35 cellular contexts compared by ENCODE assay signal in genomic region chr6:23952214-23952613, GRCh38.
"Had no signal": no experiment of that assay in that cellular context is flagged by ENCODE, and none has a peak within 500 bp of the region (broad histone marks: within the 10 kb centered on the region; RNA-seq: fewer than 3 reads in every experiment).

No MANE protein-coding gene starts in this region.

- H3K36me3 Mint-ChIP-seq: activated CD4-positive, alpha-beta memory T cell treated with anti-CD3 and anti-CD28 coated beads for 36 hours; activated CD8-positive, alpha-beta memory T cell treated with anti-CD3 and anti-CD28 coated beads, Interleukin-2, amount 10 ng/mL, durations not matched to agents 7 days and 5 days; activated naive CD4-positive, alpha-beta T cell treated with anti-CD3 and anti-CD28 coated beads, Interleukin-2, amount 50 U/mL, for 24 hours; activated naive CD8-positive, alpha-beta T cell treated with anti-CD3 and anti-CD28 coated beads for 36 hours; T-cell had no signal

- H3K27ac ChIP-seq: adrenal gland, body of pancreas, breast epithelium, cardiac muscle cell, colonic mucosa, epithelial cell of prostate, WERI-Rb-1 had no signal

- H3K4me3 Mint-ChIP-seq: activated CD4-positive, alpha-beta memory T cell treated with anti-CD3 and anti-CD28 coated beads for 36 hours; activated CD4-positive, alpha-beta T cell treated with anti-CD3 and anti-CD28 coated beads for 36 hours; activated CD4-positive, alpha-beta T cell treated with anti-CD3 and anti-CD28 coated beads, Interleukin-2, amount 10 ng/mL, durations not matched to agents 24 days and 14 days; activated CD8-positive, alpha-beta memory T cell treated with anti-CD3 and anti-CD28 coated beads, Interleukin-2, amount 10 ng/mL, durations not matched to agents 7 days and 5 days; activated CD8-positive, alpha-beta T cell treated with anti-CD3 and anti-CD28 coated beads, Interleukin-2, amount 10 ng/mL, durations not matched to agents 7 days and 5 days; activated naive CD4-positive, alpha-beta T cell treated with anti-CD3 and anti-CD28 coated beads for 36 hours; activated naive CD4-positive, alpha-beta T cell treated with anti-CD3 and anti-CD28 coated beads, Interleukin-2, amount 50 U/mL, for 24 hours; activated naive CD8-positive, alpha-beta T cell treated with anti-CD3 and anti-CD28 coated beads for 36 hours; activated naive CD8-positive, alpha-beta T cell treated with anti-CD3 and anti-CD28 coated beads, Interleukin-2, amount 50 U/mL, for 24 hours; activated T-helper 1 cell treated with anti-CD3 and anti-CD28 coated beads, Interleukin-12 subunit alpha, Interleukin-12 subunit beta, Interleukin-2, Interleukin-4 antibody, amounts not matched to agents 30 ng/mL and 10 ng/mL and 1 ng/mL, durations not matched to agents 14 hours and 24 hours and 36 hours; T-cell; T-helper 1 cell treated with Interleukin-12 subunit alpha and Interleukin-12 subunit beta and Interleukin-4 antibody, amounts not matched to agents 30 μg/mL and 1 μg/mL, for 36 hours had no signal

- H3K4me1 Mint-ChIP-seq: activated CD4-positive, alpha-beta T cell treated with anti-CD3 and anti-CD28 coated beads for 36 hours; activated CD4-positive, alpha-beta T cell treated with anti-CD3 and anti-CD28 coated beads, Interleukin-2, amount 10 ng/mL, durations not matched to agents 24 days and 14 days; activated CD8-positive, alpha-beta memory T cell treated with anti-CD3 and anti-CD28 coated beads, Interleukin-2, amount 10 ng/mL, durations not matched to agents 7 days and 5 days; activated naive CD4-positive, alpha-beta T cell treated with anti-CD3 and anti-CD28 coated beads, Interleukin-2, amount 50 U/mL, for 24 hours; activated naive CD8-positive, alpha-beta T cell treated with anti-CD3 and anti-CD28 coated beads for 36 hours; activated naive CD8-positive, alpha-beta T cell treated with anti-CD3 and anti-CD28 coated beads, Interleukin-2, amount 50 U/mL, for 24 hours; T-cell had no signal

- H3K27ac Mint-ChIP-seq: activated CD4-positive, alpha-beta memory T cell treated with anti-CD3 and anti-CD28 coated beads for 36 hours; activated CD4-positive, alpha-beta T cell treated with anti-CD3 and anti-CD28 coated beads for 36 hours; activated CD4-positive, alpha-beta T cell treated with anti-CD3 and anti-CD28 coated beads, Interleukin-2, amount 10 ng/mL, durations not matched to agents 24 days and 14 days; activated CD8-positive, alpha-beta memory T cell treated with anti-CD3 and anti-CD28 coated beads, Interleukin-2, amount 10 ng/mL, durations not matched to agents 7 days and 5 days; activated CD8-positive, alpha-beta T cell treated with anti-CD3 and anti-CD28 coated beads, Interleukin-2, amount 10 ng/mL, durations not matched to agents 7 days and 5 days; activated naive CD4-positive, alpha-beta T cell treated with anti-CD3 and anti-CD28 coated beads for 36 hours; activated naive CD4-positive, alpha-beta T cell treated with anti-CD3 and anti-CD28 coated beads, Interleukin-2, amount 50 U/mL, for 24 hours; activated naive CD8-positive, alpha-beta T cell treated with anti-CD3 and anti-CD28 coated beads for 36 hours; activated naive CD8-positive, alpha-beta T cell treated with anti-CD3 and anti-CD28 coated beads, Interleukin-2, amount 50 U/mL, for 24 hours; activated T-helper 1 cell treated with anti-CD3 and anti-CD28 coated beads, Interleukin-12 subunit alpha, Interleukin-12 subunit beta, Interleukin-2, Interleukin-4 antibody, amounts not matched to agents 30 ng/mL and 10 ng/mL and 1 ng/mL, durations not matched to agents 14 hours and 24 hours and 36 hours; activated T-helper 2 cell treated with anti-CD3 and anti-CD28 coated beads, Interferon-gamma antibody, Interleukin-2, Interleukin-4, amounts not matched to agents 10 μg/mL and 5 μg/mL and 100 μg/mL, durations not matched to agents 14 hours and 24 hours and 36 hours; T-cell; T-helper 1 cell treated with Interleukin-12 subunit alpha and Interleukin-12 subunit beta and Interleukin-4 antibody, amounts not matched to agents 30 μg/mL and 1 μg/mL, for 36 hours had no signal

- DNase-seq: activated CD4-positive, alpha-beta memory T cell treated with anti-CD3 and anti-CD28 coated beads for 36 hours; activated CD4-positive, alpha-beta T cell treated with anti-CD3 and anti-CD28 coated beads for 36 hours; activated CD4-positive, alpha-beta T cell treated with anti-CD3 and anti-CD28 coated beads, Interleukin-2, amount 10 ng/mL, durations not matched to agents 24 days and 14 days; activated CD4-positive, CD25-positive, alpha-beta regulatory T cell; activated CD4-positive, CD25-positive, alpha-beta regulatory T cell treated with anti-CD3 and anti-CD28 coated beads, Interleukin-2, amount 50 U/mL, for 72 hours; activated CD8-positive, alpha-beta memory T cell treated with anti-CD3 and anti-CD28 coated beads, Interleukin-2, amount 10 ng/mL, durations not matched to agents 7 days and 5 days; activated CD8-positive, alpha-beta memory T cell treated with anti-CD3 and anti-CD28 coated beads, Interleukin-2, amount 50 U/mL, for 4 hours; activated CD8-positive, alpha-beta T cell treated with anti-CD3 and anti-CD28 coated beads, Interleukin-2, amount 10 ng/mL, durations not matched to agents 7 days and 5 days; activated effector memory CD4-positive, alpha-beta T cell treated with anti-CD3 and anti-CD28 coated beads, Interleukin-2, amount 50 U/mL, for 16 hours; activated naive CD4-positive, alpha-beta T cell treated with anti-CD3 and anti-CD28 coated beads for 36 hours; activated naive CD8-positive, alpha-beta T cell treated with anti-CD3 and anti-CD28 coated beads for 36 hours; activated naive CD8-positive, alpha-beta T cell treated with anti-CD3 and anti-CD28 coated beads, Interleukin-2, amount 50 U/mL, for 24 hours; activated T-cell treated with anti-CD3 and anti-CD28 coated beads, Interleukin-2, amount 50 U/mL, for 1 hour; activated T-cell treated with anti-CD3 and anti-CD28 coated beads, Interleukin-2, amount 50 U/mL, for 48 hours; adrenal gland; amygdala; aorta; body of pancreas; central memory CD4-positive, alpha-beta T cell; cerebellar nuclear complex; colonic mucosa; effector CD8-positive, alpha-beta T cell; foreskin fibroblast; head of caudate nucleus; T-cell; T-helper 9 cell; WERI-Rb-1 had no signal

- H3K9me3 Mint-ChIP-seq: activated CD4-positive, alpha-beta memory T cell treated with anti-CD3 and anti-CD28 coated beads for 36 hours; activated CD4-positive, alpha-beta T cell treated with anti-CD3 and anti-CD28 coated beads, Interleukin-2, amount 10 ng/mL, durations not matched to agents 24 days and 14 days; activated naive CD4-positive, alpha-beta T cell treated with anti-CD3 and anti-CD28 coated beads for 36 hours; activated naive CD4-positive, alpha-beta T cell treated with anti-CD3 and anti-CD28 coated beads, Interleukin-2, amount 50 U/mL, for 24 hours; activated naive CD8-positive, alpha-beta T cell treated with anti-CD3 and anti-CD28 coated beads for 36 hours; activated naive CD8-positive, alpha-beta T cell treated with anti-CD3 and anti-CD28 coated beads, Interleukin-2, amount 50 U/mL, for 24 hours; activated T-helper 1 cell treated with anti-CD3 and anti-CD28 coated beads, Interleukin-12 subunit alpha, Interleukin-12 subunit beta, Interleukin-2, Interleukin-4 antibody, amounts not matched to agents 30 ng/mL and 10 ng/mL and 1 ng/mL, durations not matched to agents 14 hours and 24 hours and 36 hours; activated T-helper 2 cell treated with anti-CD3 and anti-CD28 coated beads, Interferon-gamma antibody, Interleukin-2, Interleukin-4, amounts not matched to agents 10 μg/mL and 5 μg/mL and 100 μg/mL, durations not matched to agents 14 hours and 24 hours and 36 hours; T-helper 1 cell treated with Interleukin-12 subunit alpha and Interleukin-12 subunit beta and Interleukin-4 antibody, amounts not matched to agents 30 μg/mL and 1 μg/mL, for 36 hours had no signal

- ATAC-seq: activated CD4-positive, alpha-beta T cell treated with anti-CD3 and anti-CD28 coated beads for 36 hours; activated CD8-positive, alpha-beta memory T cell treated with anti-CD3 and anti-CD28 coated beads, Interleukin-2, amount 10 ng/mL, durations not matched to agents 7 days and 5 days; activated CD8-positive, alpha-beta T cell treated with anti-CD3 and anti-CD28 coated beads, Interleukin-2, amount 10 ng/mL, durations not matched to agents 7 days and 5 days; activated naive CD8-positive, alpha-beta T cell treated with anti-CD3 and anti-CD28 coated beads, Interleukin-2, amount 50 U/mL, for 24 hours; body of pancreas; esophagus mucosa; T-cell had no signal

- H3K4me3 ChIP-seq: adrenal gland, body of pancreas, breast epithelium, cardiac muscle cell, colonic mucosa had no signal

- H3K27me3 Mint-ChIP-seq: activated CD4-positive, alpha-beta memory T cell treated with anti-CD3 and anti-CD28 coated beads for 36 hours; activated CD4-positive, alpha-beta T cell treated with anti-CD3 and anti-CD28 coated beads, Interleukin-2, amount 10 ng/mL, durations not matched to agents 24 days and 14 days; activated CD8-positive, alpha-beta memory T cell treated with anti-CD3 and anti-CD28 coated beads, Interleukin-2, amount 10 ng/mL, durations not matched to agents 7 days and 5 days; activated naive CD4-positive, alpha-beta T cell treated with anti-CD3 and anti-CD28 coated beads, Interleukin-2, amount 50 U/mL, for 24 hours; activated naive CD8-positive, alpha-beta T cell treated with anti-CD3 and anti-CD28 coated beads for 36 hours; activated naive CD8-positive, alpha-beta T cell treated with anti-CD3 and anti-CD28 coated beads, Interleukin-2, amount 50 U/mL, for 24 hours; T-cell had no signal
